In the genomic region with DNA sequence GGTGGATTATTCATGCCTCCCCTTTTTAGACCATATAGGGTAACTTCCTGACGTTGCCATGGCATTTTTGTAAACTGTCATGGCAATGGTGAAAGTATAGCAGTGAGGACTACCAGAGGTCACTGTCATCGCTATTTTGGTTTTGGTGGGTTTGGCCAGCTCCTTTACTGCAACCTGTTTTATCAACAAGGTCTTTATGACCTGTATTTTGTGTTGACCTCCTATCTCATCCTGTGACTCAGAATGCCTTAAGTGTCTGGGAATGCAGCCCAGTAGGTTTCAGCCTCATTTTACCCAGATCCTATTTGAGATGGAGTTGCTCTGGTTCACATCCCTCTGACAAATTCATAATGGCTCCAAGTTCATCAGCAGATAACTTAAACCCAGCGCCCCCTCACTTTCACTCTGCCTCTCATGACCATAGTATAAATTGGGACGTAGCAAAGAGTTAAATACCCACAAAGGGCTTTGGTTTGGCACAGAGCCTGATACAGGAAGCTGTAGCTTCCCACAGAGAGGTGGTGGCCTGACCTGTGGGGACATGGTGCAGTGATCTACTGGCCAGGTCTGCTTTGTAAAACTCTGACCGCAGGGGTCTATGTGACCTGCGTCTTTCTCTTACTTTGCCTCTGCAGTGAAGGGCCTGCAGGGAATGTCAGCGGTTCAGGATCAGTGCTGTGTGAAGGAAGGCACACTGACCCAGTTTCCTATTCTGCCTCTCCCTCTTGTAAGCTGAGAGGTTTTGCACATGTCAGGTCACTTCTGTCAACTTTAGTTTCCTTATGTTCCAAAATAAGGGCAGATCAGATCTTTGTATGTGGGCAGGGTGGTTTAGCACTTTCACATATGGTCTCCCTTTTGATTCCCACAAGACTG, we compare ENCODE assay signal across 13 cellular contexts.
DNase-seq lines count a peak whose midpoint lies in the region; ATAC-seq and TF ChIP-seq lines count a peak whose summit lies in the region.
"Had no signal": no experiment of that assay in that cellular context is flagged by ENCODE, and none has a peak within 500 bp of the region (broad histone marks: within the 10 kb centered on the region; RNA-seq: fewer than 3 reads in every experiment).

No MANE protein-coding gene starts in this region.

- H2BK120ac ChIP-seq in mesendoderm (ENCODE audit: low read depth, low read length): no peak overlapping the region

- no peaks in the 10 kb centered on the region for H3K79me1 ChIP-seq in mesendoderm (ENCODE audit: low read length)

- H3K27me3 ChIP-seq in GM23338 (ENCODE audit: insufficient read depth): no peaks in the 10 kb centered on the region
- H3K27me3 ChIP-seq in mesendoderm (ENCODE audit: insufficient read depth, low read length, poor library complexity): no peaks in the 10 kb centered on the region
- H3K27me3 ChIP-seq: sigmoid colon had no signal

- H3K9me3 Mint-ChIP-seq in GM23338: peaks cover 4% of the 10 kb centered on the region; the same call in 1 of the 3 replicates
- H3K9me3 Mint-ChIP-seq: activated naive CD4-positive, alpha-beta T cell treated with anti-CD3 and anti-CD28 coated beads, Interleukin-2, amount 50 U/mL, for 72 hours had no signal

- peak overlapping the region; percentile 5 for H2AK5ac ChIP-seq in mesendoderm (ENCODE audit: low read length)

- H2BK15ac ChIP-seq in mesendoderm (replicated peaks; ENCODE audit: low read depth): no peak overlapping the region

- no peak overlapping the region for H3K27ac Mint-ChIP-seq in GM23338
- H3K27ac Mint-ChIP-seq in T-helper 17 cell: no peak overlapping the region
- H3K27ac Mint-ChIP-seq: activated naive CD4-positive, alpha-beta T cell treated with anti-CD3 and anti-CD28 coated beads, Interleukin-2, amount 50 U/mL, for 72 hours had no signal

- H3K4me3 ChIP-seq in GM23338 (no peak overlapping the region), mesendoderm (ENCODE audit: low read length) (no peak overlapping the region)
- H3K4me3 ChIP-seq: sigmoid colon had no signal

- no peaks in the 10 kb centered on the region for H3F3A ChIP-seq in GM23338 (replicated peaks; ENCODE audit: low read depth)

- H3K4me1 ChIP-seq in GM23338 (ENCODE audit: insufficient read depth): peaks cover 18% of the 10 kb centered on the region
- H3K4me1 ChIP-seq in mesendoderm (ENCODE audit: control insufficient read depth, low read depth, low read length): peaks cover 5% of the 10 kb centered on the region
- H3K4me1 ChIP-seq: sigmoid colon had no signal

- no peak overlapping the region for H4K5ac ChIP-seq in mesendoderm (ENCODE audit: low read length)

- intact Hi-C loops in left ventricle myocardium superior (cut with micrococcal nuclease): no loop called here

- no peak for TF ChIP-seq CTCF in GM23338 (conservative IDR thresholded peaks at IDR 0.05; ENCODE audit: low read depth in 2 of 2)

- no peaks in the 10 kb centered on the region for H3K9me3 ChIP-seq in T-helper 17 cell (ENCODE audit: control insufficient read depth, low read length, poor library complexity, severe bottlenecking)
- H3K9me3 ChIP-seq: sigmoid colon had no signal

- H3K36me3 ChIP-seq in GM23338 (ENCODE audit: insufficient read depth): no peaks in the 10 kb centered on the region
- no peaks in the 10 kb centered on the region for H3K36me3 ChIP-seq in mesendoderm (ENCODE audit: control insufficient read depth, insufficient read depth, low read length)
- H3K36me3 ChIP-seq: sigmoid colon had no signal

- H3K27ac ChIP-seq in GM23338 (ENCODE audit: low read depth): no peak overlapping the region
- no peak overlapping the region for H3K27ac ChIP-seq in mesendoderm (ENCODE audit: low read depth, low read length)
- H3K27ac ChIP-seq: sigmoid colon had no signal

- DNase-seq in ELR (ENCODE audit: low read depth) (peak; percentile 30), GM23338 (ENCODE audit: low spot score) (no peak), T-helper 17 cell (no peak), mesendoderm (peak; percentile 70), NCI-H2196 (lab: John Stamatoyannopoulos, UW; ENCODE audit: unreplicated experiment) (no peak), SK-N-DZ (ENCODE audit: low spot score) (no peak), left ventricle myocardium superior (no peak), HEK293T (ENCODE audit: extremely low spot score) (no peak)
- DNase-seq: activated CD4-positive, alpha-beta T cell treated with anti-CD3 and anti-CD28 coated beads for 4 hours; NCI-H446 treated with DMSO at 0.1 percent for 48 hours; SIG-M5; sigmoid colon had no signal

- H4K20me1 ChIP-seq in GM23338 (replicated peaks; ENCODE audit: insufficient read depth): no peaks in the 10 kb centered on the region

- H4K8ac ChIP-seq in mesendoderm (ENCODE audit: low read depth, low read length): no peak overlapping the region

- H3K4me2 ChIP-seq in GM23338: no peak overlapping the region
- H3K4me2 ChIP-seq in mesendoderm (ENCODE audit: low read length): no peak overlapping the region

- H3K18ac ChIP-seq in mesendoderm (ENCODE audit: low read length): peak overlapping the region; percentile 32

- H3K4ac ChIP-seq in mesendoderm (ENCODE audit: low read depth, low read length): no peak overlapping the region

- no peak overlapping the region for H3K56ac ChIP-seq in mesendoderm (ENCODE audit: low read length)

- ATAC-seq in GM23338 (no peak), T-helper 17 cell (peak; percentile 71), left ventricle myocardium superior (no peak)

- WGBS in mesendoderm (ENCODE audit: extremely low coverage, insufficient coverage, low lambda C conversion rate): no CpG with 5 or more reads among the region's 7 CpGs

- H3K9me2 ChIP-seq in GM23338 (ENCODE audit: insufficient read depth): no peaks in the 10 kb centered on the region

- no peaks in the 10 kb centered on the region for H3K79me2 ChIP-seq in GM23338 (replicated peaks; ENCODE audit: insufficient read depth)
- H3K79me2 ChIP-seq in mesendoderm (ENCODE audit: control insufficient read depth, insufficient read depth, low read length): no peaks in the 10 kb centered on the region

- peak overlapping the region; percentile 43; the same call in 1 of the 2 replicates for H2AFZ ChIP-seq in GM23338

- H3K27me3 Mint-ChIP-seq in GM23338 (ENCODE audit: insufficient read depth, low read depth, poor library complexity): peaks cover 4% of the 10 kb centered on the region
- H3K27me3 Mint-ChIP-seq in T-helper 17 cell: peaks cover 23% of the 10 kb centered on the region

- H2BK5ac ChIP-seq in mesendoderm (ENCODE audit: low read length): no peak overlapping the region

- peaks cover 37% of the 10 kb centered on the region for H3K4me1 Mint-ChIP-seq in GM23338
- H3K4me1 Mint-ChIP-seq in T-helper 17 cell: peaks cover 11% of the 10 kb centered on the region

- H3K36me3 Mint-ChIP-seq in GM23338 (ENCODE audit: low read depth): 0 out of 3 replicates have a peak, but pooled peaks cover 3% of the 10 kb centered on the region
- no peaks in the 10 kb centered on the region for H3K36me3 Mint-ChIP-seq in T-helper 17 cell (ENCODE audit: low read depth)
- H3K36me3 Mint-ChIP-seq: activated naive CD4-positive, alpha-beta T cell treated with anti-CD3 and anti-CD28 coated beads, Interleukin-2, amount 50 U/mL, for 72 hours had no signal

- POLR2A ChIA-PET in HEK293T (lab: Yijun Ruan, JAX): no interaction called here

- H3K9ac ChIP-seq in mesendoderm (ENCODE audit: low read length): no peak overlapping the region

- H3K4me3 Mint-ChIP-seq in GM23338 (no peak overlapping the region), T-helper 17 cell (peak overlapping the region; percentile 75)

- CTCF ChIA-PET in HEK293T (lab: Yijun Ruan, JAX): no interaction called here

- no peak overlapping the region for H3K23ac ChIP-seq in mesendoderm (ENCODE audit: low read length)

TF ChIP-seq in GM23338, 12 proteins besides CTCF, POLR2A, EP300 and RAD21 (continues in another document):
- TF ChIP-seq NANOG (IDR thresholded peaks at IDR 0.05; ENCODE audit: borderline replicate concordance): no peak

TF ChIP-seq in HEK293T, 16 proteins besides CTCF, POLR2A, EP300 and RAD21:
- no peak for TF ChIP-seq ZNF384 (IDR thresholded peaks at IDR 0.05)
- TF ChIP-seq HDGF (IDR thresholded peaks at IDR 0.05; ENCODE audit: borderline replicate concordance): no peak
- TF ChIP-seq FOXM1 (IDR thresholded peaks at IDR 0.05; ENCODE audit: borderline replicate concordance): no peak
- TF ChIP-seq FOXK2 (IDR thresholded peaks at IDR 0.05): no peak
- TF ChIP-seq, protein P1, sequence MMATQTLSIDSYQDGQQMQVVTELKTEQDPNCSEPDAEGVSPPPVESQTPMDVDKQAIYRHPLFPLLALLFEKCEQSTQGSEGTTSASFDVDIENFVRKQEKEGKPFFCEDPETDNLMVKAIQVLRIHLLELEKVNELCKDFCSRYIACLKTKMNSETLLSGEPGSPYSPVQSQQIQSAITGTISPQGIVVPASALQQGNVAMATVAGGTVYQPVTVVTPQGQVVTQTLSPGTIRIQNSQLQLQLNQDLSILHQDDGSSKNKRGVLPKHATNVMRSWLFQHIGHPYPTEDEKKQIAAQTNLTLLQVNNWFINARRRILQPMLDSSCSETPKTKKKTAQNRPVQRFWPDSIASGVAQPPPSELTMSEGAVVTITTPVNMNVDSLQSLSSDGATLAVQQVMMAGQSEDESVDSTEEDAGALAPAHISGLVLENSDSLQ (IDR thresholded peaks at IDR 0.05): no peak
- TF ChIP-seq SUZ12 (IDR thresholded peaks at IDR 0.05): no peak
- no peak for TF ChIP-seq CTBP1 (IDR thresholded peaks at IDR 0.05; ENCODE audit: borderline replicate concordance)
- TF ChIP-seq LEF1 (IDR thresholded peaks at IDR 0.05; ENCODE audit: borderline replicate concordance): no peak
- no peak for TF ChIP-seq L3MBTL2 (conservative IDR thresholded peaks at IDR 0.05)
- no peak for TF ChIP-seq FOXA1 (IDR thresholded peaks at IDR 0.05)
- TF ChIP-seq ARNT (IDR thresholded peaks at IDR 0.05): no peak
- TF ChIP-seq SP1 (IDR thresholded peaks at IDR 0.05): no peak
- no peak for TF ChIP-seq ELF4 (IDR thresholded peaks at IDR 0.05)
- TF ChIP-seq BHLHE40 (IDR thresholded peaks at IDR 0.05; ENCODE audit: borderline replicate concordance): no peak
- TF ChIP-seq TARDBP (IDR thresholded peaks at IDR 0.05): no peak
- no peak for TF ChIP-seq NFRKB (IDR thresholded peaks at IDR 0.05)
TF ChIP-seq in HEK293T: peak in this region for 0.

Comparison
In these comparisons a context has a peak if more than half of its experiments do, and no peak if none do; other contexts are left out.
1. DNase-seq: peak in ELR (single experiment) and mesendoderm (single experiment); none in GM23338 (single experiment), T-helper 17 cell (0 of 3), NCI-H2196 (single experiment), SK-N-DZ (single experiment), left ventricle myocardium superior (single experiment) and HEK293T (single experiment).